In genomic region chr13:112453207-112453829, GRCh38 we compare ENCODE assay signal across 15 cellular contexts.
DNase-seq lines count a peak whose midpoint lies in the region; ATAC-seq and TF ChIP-seq lines count a peak whose summit lies in the region.
"Had no signal": no experiment of that assay in that cellular context is flagged by ENCODE, and none has a peak within 500 bp of the region (broad histone marks: within the 10 kb centered on the region; RNA-seq: fewer than 3 reads in every experiment).

No MANE protein-coding gene starts in this region.

- H3K4me3 ChIP-seq in coronary artery (no peak overlapping the region), neuronal stem cell (ENCODE audit: low read length in 2 of 2) (peak overlapping the region in 1 of 2 donors; percentile 18), brain microvascular endothelial cell (ENCODE audit: low read depth, low read length) (no peak overlapping the region)
- H3K4me3 ChIP-seq: PC-9 had no signal

- H2BK5ac ChIP-seq in neuronal stem cell (ENCODE audit: low read length), result no peak overlapping the region

- no peak overlapping the region for H3K4me2 ChIP-seq in neuronal stem cell (ENCODE audit: insufficient read depth, low read length, poor library complexity, severe bottlenecking)
- H3K4me2 ChIP-seq: KMS-11, PC-9 had no signal

- no peak overlapping the region for H4K8ac ChIP-seq in neuronal stem cell (ENCODE audit: low read depth, low read length)

- in situ Hi-C loops in brain microvascular endothelial cell (cut with HindIII; ENCODE audit: low pct_ligation_motif_present, low sequenced_read_pairs), result no loop called here

- H3K27me3 ChIP-seq in neuronal stem cell (ENCODE audit: control insufficient read depth in 3 of 3, insufficient read depth in 3 of 3, low read depth in 1 of 3, low read length in 3 of 3), result no peaks in the 10 kb centered on the region
- H3K27me3 ChIP-seq in brain microvascular endothelial cell (replicated peaks), result no peaks in the 10 kb centered on the region

- H2AK5ac ChIP-seq in neuronal stem cell (ENCODE audit: low read depth, low read length), result peak overlapping the region; percentile 38

- no peak overlapping the region for H3K27ac ChIP-seq in coronary artery
- H3K27ac ChIP-seq in neuronal stem cell (replicated peaks; ENCODE audit: low read length), result no peak overlapping the region
- H3K27ac ChIP-seq in brain microvascular endothelial cell, result no peak overlapping the region
- H3K27ac ChIP-seq: KMS-11, PC-9 had no signal

- H2AFZ ChIP-seq in neuronal stem cell (ENCODE audit: low read length), result no peak overlapping the region
- H2AFZ ChIP-seq: PC-9 had no signal

- H3K4me1 ChIP-seq in neuronal stem cell (ENCODE audit: control insufficient read depth in 2 of 2, insufficient read depth in 1 of 2, low read depth in 1 of 2, low read length in 2 of 2), result peaks cover 3% of the 10 kb centered on the region in 2 donors

- no peak for TF ChIP-seq CTCF in coronary artery (IDR thresholded peaks at IDR 0.05)
- no peak for TF ChIP-seq CTCF in brain microvascular endothelial cell (IDR thresholded peaks at IDR 0.05; ENCODE audit: low read depth, low read length, missing control alignments)

- ATAC-seq in Right ventricle myocardium inferior, result no peak

- no peak overlapping the region for H3K4ac ChIP-seq in neuronal stem cell (ENCODE audit: low read length)

- H4K91ac ChIP-seq in neuronal stem cell (ENCODE audit: low read depth, low read length, poor library complexity), result no peak overlapping the region

- no CpG with 5 or more reads among the region's 32 CpGs for WGBS in neuronal stem cell (ENCODE audit: extremely low coverage in 2 of 2, insufficient read length in 2 of 2, insufficient replicate concordance in 1 of 2), 2 donors

- no peak overlapping the region for H3K23ac ChIP-seq in neuronal stem cell (ENCODE audit: low read depth, low read length, poor library complexity)

- peak overlapping the region; percentile 36 for H3K18ac ChIP-seq in neuronal stem cell (ENCODE audit: low read length)

- H2BK120ac ChIP-seq in neuronal stem cell (ENCODE audit: low read depth, low read length), result no peak overlapping the region

- no peaks in the 10 kb centered on the region for H3K79me1 ChIP-seq in neuronal stem cell (ENCODE audit: low read depth, low read length)

- intact Hi-C loops in cardiac septum (cut with DNase I), result no loop called here
- intact Hi-C loops in Right ventricle myocardium inferior (cut with DNase I), result no loop called here

- H3K36me3 ChIP-seq in neuronal stem cell (replicated peaks in 1 of 2; ENCODE audit: control insufficient read depth in 2 of 2, insufficient read depth in 2 of 2, low read length in 2 of 2), result no peaks in the 10 kb centered on the region
- H3K36me3 ChIP-seq in brain microvascular endothelial cell (replicated peaks), result no peaks in the 10 kb centered on the region

- peak overlapping the region; percentile 82 for H2BK15ac ChIP-seq in neuronal stem cell (ENCODE audit: low read length)

- H2BK12ac ChIP-seq in neuronal stem cell (ENCODE audit: low read length), result no peak overlapping the region

- peaks cover 0 to 4% of the 10 kb centered on the region in 2 donors for H3K9me3 ChIP-seq in neuronal stem cell (replicated peaks in 1 of 2; ENCODE audit: control insufficient read depth in 2 of 2, insufficient read depth in 1 of 2, low read depth in 1 of 2, low read length in 2 of 2)

- DNase-seq in cardiac septum (ENCODE audit: low spot score) (peak; percentile 59), Right ventricle myocardium inferior (ENCODE audit: missing footprints) (no peak), coronary artery (ENCODE audit: low spot score) (peak; percentile 65), neuronal stem cell (ENCODE audit: low spot score) (no peak), NCI-H524 treated with DMSO at 0.1 percent for 48 hours (lab: John Stamatoyannopoulos, UW) (no peak), retina (no peak), brain microvascular endothelial cell (no peak)
- DNase-seq: C1 segment of cervical spinal cord, GDM1, NCI-H1048, NCI-H2081 treated with DMSO at 0.1 percent for 48 hours, NCI-H510A, NCI-H82, PC-9 had no signal

- H3K9ac ChIP-seq in neuronal stem cell (ENCODE audit: low read depth, low read length, poor library complexity), result no peak overlapping the region
- H3K9ac ChIP-seq: KMS-11 had no signal

- H3K14ac ChIP-seq in neuronal stem cell (ENCODE audit: low read length), result no peak overlapping the region

Comparison
In these comparisons a context has a peak if more than half of its experiments do, and no peak if none do; other contexts are left out.
1. DNase-seq: peak in cardiac septum (single experiment) and coronary artery (single experiment); none in Right ventricle myocardium inferior (single experiment), neuronal stem cell (single experiment), NCI-H524 treated with DMSO at 0.1 percent for 48 hours (single experiment), retina (single experiment) and brain microvascular endothelial cell (single experiment).